ENCODE assay signal across 8 cellular contexts in genomic region chr2:118014492-118014824, GRCh38. TPM values are rescaled to one million over a fixed set of nuclear protein-coding genes. Genes with fewer than 3 reads are reported as not detected.
A peak's percentile ranks its signal among the peaks of the same experiment; 100 is the strongest.
DNase-seq lines count a peak whose midpoint lies in the region; ATAC-seq, FAIRE-seq and TF ChIP-seq lines count a peak whose summit lies in the region.

No MANE protein-coding gene starts in this region.

- no peaks in the 10 kb centered on the region for H3K27me3 ChIP-seq in ACC112 (ENCODE audit: insufficient read depth, low read length)

- H3K27me3 Mint-ChIP-seq in brain (peaks cover 26% of the 10 kb centered on the region), memory B cell (peaks cover 4% of the 10 kb centered on the region)

- H3K27ac ChIP-seq in ACC112 (ENCODE audit: low read depth, low read length): no peak overlapping the region

- H3K9me3 Mint-ChIP-seq in brain (peaks cover 0 to 3% (median 0%) of the 10 kb centered on the region in 5 experiments), memory B cell (no peaks in the 10 kb centered on the region)

- H3K4me3 Mint-ChIP-seq in brain: peak overlapping the region; percentile 94 to 98 (median 98)
- peak overlapping the region; percentile 94 for H3K4me3 Mint-ChIP-seq in memory B cell

- H3K27ac Mint-ChIP-seq in brain (peak overlapping the region; percentile 80 to 87 (median 86)), memory B cell (peak overlapping the region; percentile 95)

- peak overlapping the region; percentile 84 for H2AFZ ChIP-seq in ACC112 (ENCODE audit: low read length, unreplicated experiment)

- no peak for TF ChIP-seq CTCF in brain (conservative IDR thresholded peaks at IDR 0.05)

- ATAC-seq in memory B cell (ENCODE audit: low read depth): no peak
- ATAC-seq in GM19023 (IDR thresholded peaks at IDR 0.05; ENCODE audit: unreplicated experiment): no peak

- peak overlapping the region; percentile 79 for H3K4me3 ChIP-seq in ACC112 (ENCODE audit: low read depth, low read length)

- H3K36me3 Mint-ChIP-seq in brain (peaks cover 4% of the 10 kb centered on the region), memory B cell (no peaks in the 10 kb centered on the region)

- peaks cover 14% of the 10 kb centered on the region for H3K4me1 ChIP-seq in ACC112 (ENCODE audit: control insufficient read depth, insufficient read depth, low read length, unreplicated experiment)

- FAIRE-seq in urothelium cell line (lab: Jason Lieb, UNC): no peak

- peaks cover 44% of the 10 kb centered on the region for H3K79me2 ChIP-seq in ACC112 (ENCODE audit: control insufficient read depth, insufficient read depth, low read length, unreplicated experiment)

- DNase-seq in HT1080 (ENCODE audit: low read depth): peak; percentile 4
- peak in 1 of 2 donors; percentile 20 for DNase-seq in memory B cell (ENCODE audit: low spot score in 2 of 2)
- DNase-seq in urothelium cell line (ENCODE audit: low spot score): peak; percentile 57
- DNase-seq in NCI-H2171 treated with DMSO at 0.1 percent for 48 hours (lab: John Stamatoyannopoulos, UW): no peak
- no peak for DNase-seq in NCI-H1417 treated with DMSO at 0.1 percent for 48 hours (lab: John Stamatoyannopoulos, UW)

- H3K36me3 ChIP-seq in ACC112 (ENCODE audit: insufficient read depth, low read length): no peaks in the 10 kb centered on the region

- peaks cover 31% of the 10 kb centered on the region for H3K4me1 Mint-ChIP-seq in brain
- H3K4me1 Mint-ChIP-seq in memory B cell: peaks cover 26% of the 10 kb centered on the region

RNA-seq across cellular contexts. Expression of gene CCDC93, which starts 0.6 kb away (rescaled TPM):
- total RNA-seq in HT1080 (2014; rRNA removed; shearing (Covaris generic)): 17.4 and 17.9 TPM in 2 replicates
- 10.6 and 15.9 TPM in 2 replicates for polyA plus RNA-seq in HT1080 (2015; cell fraction: cytosol; rRNA removed)
- polyA plus RNA-seq in HT1080 (2015; cell fraction: nucleus; rRNA removed): 56.5 and 64.5 TPM in 2 replicates
- 6.4 TPM for polyA plus RNA-seq in brain (ENCODE audit: insufficient read depth, low read depth, low replicate concordance)

Comparison
In these comparisons a context has a peak if more than half of its experiments do, and no peak if none do; other contexts are left out.
1. DNase-seq: peak in HT1080 (single experiment) and urothelium cell line (single experiment); none in NCI-H2171 treated with DMSO at 0.1 percent for 48 hours (single experiment) and NCI-H1417 treated with DMSO at 0.1 percent for 48 hours (single experiment).